Comparison of ENCODE assay signal across 8 cellular contexts in genomic region chr11:69640995-69641581, GRCh38. TPM values are rescaled to one million over a fixed set of nuclear protein-coding genes. Genes with fewer than 3 reads are reported as not detected.
DNase-seq lines count a peak whose midpoint lies in the region; ATAC-seq, FAIRE-seq and TF ChIP-seq lines count a peak whose summit lies in the region.

CCND1 (plus strand) TSS chr11:69641156; CDS start chr11:69641314, 158 bp downstream.

- peak; percentile 99 for TF ChIP-seq POLR2A in A549 (IDR thresholded peaks at IDR 0.05; ENCODE audit: low read length)
- peak; percentile 74 to 82 for TF ChIP-seq POLR2A in gastroesophageal sphincter (IDR thresholded peaks at IDR 0.05)

- H3K4me2 ChIP-seq in A549: peak within 1 kb of the TSS; percentile 88

- peaks cover 3% of the 10 kb centered on the region for H3K27me3 Mint-ChIP-seq in nephron progenitor cell (ENCODE audit: low read depth, poor library complexity)

- H3K36me3 ChIP-seq in gastroesophageal sphincter: peaks cover 0 to 13% of the 10 kb centered on the region in 2 donors

- POLR2A ChIA-PET in A549 (lab: Yijun Ruan, JAX): interaction anchor here (0.8 to 8.9 kb wide), 2 partner anchors 205 to 345 kb away, joined by 3 to 188 read pairs; partner anchors contain the start of gene MYEOV

- in situ Hi-C loops in GM13977 (cut with MboI; ENCODE audit: low pct_unique_long_range_greater_than_20kb, low sequenced_read_pairs, unreplicated experiment): no loop called here

- WGBS in A549 (ENCODE audit: missing lambda C conversion rate): under 1% methylated on average over 34 of the region's 49 CpGs
- WGBS in gastroesophageal sphincter (ENCODE audit: low coverage in 1 of 2), 2 donors: 0% methylated on average over 1 to 8 of the region's 49 CpGs

- TF ChIP-seq CTCF in A549 (IDR thresholded peaks at IDR 0.05) (no peak), GM13977 (IDR thresholded peaks at IDR 0.05; ENCODE audit: extremely low read depth, insufficient read depth, missing control alignments) (peak; percentile 27), gastroesophageal sphincter (IDR thresholded peaks at IDR 0.05) (peak in 3 of 4 experiments; percentile 17 to 35 (median 31)), nephron progenitor cell (IDR thresholded peaks at IDR 0.05) (no peak)

- FAIRE-seq in A549 (lab: Jason Lieb, UNC): no peak

- peak within 1 kb of the TSS; percentile 96 for H3K4me3 Mint-ChIP-seq in nephron progenitor cell

- no peaks in the 10 kb centered on the region for H3K9me3 Mint-ChIP-seq in nephron progenitor cell

- TF ChIP-seq EP300 in A549 (IDR thresholded peaks at IDR 0.05) (peak in 1 of 2 experiments; percentile 39; a peak in 1 of 5 replicates), gastroesophageal sphincter (IDR thresholded peaks at IDR 0.05) (no peak)

- H3K36me3 Mint-ChIP-seq in nephron progenitor cell (ENCODE audit: low read depth): peaks cover 4% of the 10 kb centered on the region

- peak within 1 kb of the TSS; percentile 91 for H3K4me3 ChIP-seq in A549
- peak within 1 kb of the TSS; percentile 59 to 63 for H3K4me3 ChIP-seq in gastroesophageal sphincter

- H3K27ac Mint-ChIP-seq in nephron progenitor cell: peak within 1 kb of the TSS; percentile 82

- CTCF ChIA-PET in A549 (lab: Yijun Ruan, JAX): interaction anchor here (1.9 to 8.0 kb wide), 5 partner anchors 27 to 540 kb away, joined by 6 to 262 read pairs (median 102); partner anchors contain the start of gene MYEOV

- peak; percentile 71 to 95 for DNase-seq in A549 (ENCODE audit: low read depth in 1 of 2, low spot score in 1 of 2)
- peak; percentile 87 for DNase-seq in GM13977 (ENCODE audit: low spot score)
- DNase-seq in NCI-H748 (lab: John Stamatoyannopoulos, UW; ENCODE audit: unreplicated experiment): peak; percentile 79
- peak; percentile 12 for DNase-seq in activated effector memory CD4-positive, alpha-beta T cell treated with Interleukin-2 at 50 U/mL for 16 hours
- peak; percentile 80 for DNase-seq in nephron progenitor cell
- DNase-seq in ureter (ENCODE audit: low spot score): peak; percentile 80
- no peak for DNase-seq in NCI-H2081 (lab: John Stamatoyannopoulos, UW)

- H3K9me3 ChIP-seq in A549 (no peaks in the 10 kb centered on the region), gastroesophageal sphincter (no peaks in the 10 kb centered on the region)

- peaks cover 37% of the 10 kb centered on the region for H3K4me1 ChIP-seq in A549
- H3K4me1 ChIP-seq in gastroesophageal sphincter: peaks cover 0 to 98% (median 58%) of the 10 kb centered on the region in 3 donors

- H3K27ac ChIP-seq in A549 (peak within 1 kb of the TSS; percentile 95 to 96), gastroesophageal sphincter (peak within 1 kb of the TSS; percentile 62 to 96 (median 91))

- ATAC-seq in A549 (peak; percentile 49 to 75), gastroesophageal sphincter (peak; percentile 26)

- peaks cover 45% of the 10 kb centered on the region for H3K4me1 Mint-ChIP-seq in nephron progenitor cell

- H3K27me3 ChIP-seq in gastroesophageal sphincter: peaks cover 66% of the 10 kb centered on the region

- peak; percentile 26 to 64; a peak in 4 of 5 replicates for TF ChIP-seq RAD21 in A549 (conservative IDR thresholded peaks at IDR 0.05 in 1 of 2, IDR thresholded peaks at IDR 0.05 in 1 of 2)

TF ChIP-seq in A549, 52 proteins besides CTCF, POLR2A, EP300 and RAD21:
- TF ChIP-seq CHD4 (IDR thresholded peaks at IDR 0.05; ENCODE audit: borderline replicate concordance): no peak
- TF ChIP-seq HOXA7 (CRISPR knock-in tag; IDR thresholded peaks at IDR 0.05): no peak
- TF ChIP-seq FOSL2 (IDR thresholded peaks at IDR 0.05): no peak
- TF ChIP-seq FOSL2 (CRISPR knock-in tag; IDR thresholded peaks at IDR 0.05): no peak
- 0 out of 2 replicates have a peak, but pooled peaks have one; percentile 4 for TF ChIP-seq NFE2L2 (conservative IDR thresholded peaks at IDR 0.05; ENCODE audit: low read length)
- peak; percentile 65; the same call in 1 of the 2 replicates for TF ChIP-seq PBX3 (IDR thresholded peaks at IDR 0.05)
- 0 out of 2 replicates have a peak, but pooled peaks have one; percentile 53 for TF ChIP-seq TP53 (CRISPR knock-in tag; IDR thresholded peaks at IDR 0.05)
- peak; percentile 93 for TF ChIP-seq RFX5 (IDR thresholded peaks at IDR 0.05)
- TF ChIP-seq SMC3 (IDR thresholded peaks at IDR 0.05): peak; percentile 54; the same call in 2 of the 3 replicates
- TF ChIP-seq MAX (IDR thresholded peaks at IDR 0.05): 0 out of 2 replicates have a peak, but pooled peaks have one; percentile 44
- TF ChIP-seq ZNF302 (CRISPR knock-in tag; IDR thresholded peaks at IDR 0.05): no peak
- TF ChIP-seq BCL3 (IDR thresholded peaks at IDR 0.05): peak; percentile 94; the same call in 2 of the 3 replicates
- TF ChIP-seq RCOR1 (IDR thresholded peaks at IDR 0.05; ENCODE audit: low read depth, low read length): no peak
- TF ChIP-seq SREBF2 (IDR thresholded peaks at IDR 0.05): no peak
- peak; percentile 50 for TF ChIP-seq PHF8 (IDR thresholded peaks at IDR 0.05; ENCODE audit: borderline replicate concordance, low read depth)
- TF ChIP-seq EHF (CRISPR knock-in tag; IDR thresholded peaks at IDR 0.05): peak; percentile 41; the same call in 1 of the 2 replicates
- peak; percentile 79 to 96; a peak in 4 of 5 replicates for TF ChIP-seq JUN (IDR thresholded peaks at IDR 0.05)
- TF ChIP-seq ZSCAN20 (CRISPR knock-in tag; IDR thresholded peaks at IDR 0.05): no peak
- TF ChIP-seq GATA3 (IDR thresholded peaks at IDR 0.05; ENCODE audit: borderline replicate concordance): peak; percentile 56
- TF ChIP-seq MYC (IDR thresholded peaks at IDR 0.05; ENCODE audit: borderline replicate concordance, low read length): 0 out of 2 replicates have a peak, but pooled peaks have one; percentile 15
TF ChIP-seq in A549: peak in this region for 12.

RNA-seq across cellular contexts. Expression of gene CCND1, which starts in this region (rescaled TPM):
- polyA plus RNA-seq in A549 (2011; rRNA removed) (106 and 136 TPM in 2 replicates), A549 (2017; fragmentation: RNase III; extraction: RNeasy Plus Mini Kit Qiagen cat#74134 plus additional on column Dnase treatment) (125 to 157 TPM (median 131 TPM) in 3 replicates)
- 219 and 249 TPM in 2 replicates for polyA plus RNA-seq in A549 (2012; cell fraction: cytosol; rRNA removed)
- polyA plus RNA-seq in A549 (2012; cell fraction: nucleus; rRNA removed): 343 and 460 TPM in 2 replicates
- polyA minus RNA-seq in A549 (2011; rRNA and poly(A)+ RNA removed): 276 and 347 TPM in 2 replicates
- total RNA-seq in gastroesophageal sphincter (100 to 1,000 TPM in 1 of 4 donors, 10 to 100 TPM in 3; 24.1 to 110 (median 51.9) TPM), ureter (203 TPM)

Comparison
In these comparisons a context has a peak if more than half of its experiments do, and no peak if none do; other contexts are left out.
1. DNase-seq: peak in A549 (2 of 2), GM13977 (single experiment), NCI-H748 (single experiment), activated effector memory CD4-positive, alpha-beta T cell treated with Interleukin-2 at 50 U/mL for 16 hours (single experiment), nephron progenitor cell (single experiment) and ureter (single experiment); none in NCI-H2081 (0 of 2).
2. CTCF ChIP-seq: peak in GM13977 (single experiment) and gastroesophageal sphincter (3 of 4); none in A549 (single experiment) and nephron progenitor cell (single experiment).